Comparison of ENCODE assay signal across 9 cellular contexts in genomic region chr9:2013688-2014087, GRCh38. TPM values are rescaled to one million over a fixed set of nuclear protein-coding genes. Genes with fewer than 3 reads are reported as not detected.
A peak's percentile ranks its signal among the peaks of the same experiment; 100 is the strongest.
DNase-seq lines count a peak whose midpoint lies in the region; ATAC-seq, FAIRE-seq and TF ChIP-seq lines count a peak whose summit lies in the region.
"Had no signal": no experiment of that assay in that cellular context is flagged by ENCODE, and none has a peak within 500 bp of the region (broad histone marks: within the 10 kb centered on the region; RNA-seq: fewer than 3 reads in every experiment).

No MANE protein-coding gene starts in this region.

- H2AFZ ChIP-seq in endothelial cell of umbilical vein (ENCODE audit: low read depth, low read length): no peak overlapping the region

- H3K4me2 ChIP-seq in endothelial cell of umbilical vein (ENCODE audit: insufficient read depth, low read length): peak overlapping the region; percentile 93

- H3K4me3 ChIP-seq in endothelial cell of umbilical vein (replicated peaks in 1 of 3; ENCODE audit: insufficient read depth in 1 of 3, low read depth in 1 of 3, low read length in 3 of 3) (peak overlapping the region in 1 of 3 experiments; percentile 86), psoas muscle (peak overlapping the region; percentile 95), small intestine (ENCODE audit: low read depth in 1 of 2, low read length in 2 of 2) (no peak overlapping the region)

- CTCF ChIA-PET in RWPE1 (lab: Yijun Ruan, JAX): no interaction called here
- CTCF ChIA-PET in endothelial cell of umbilical vein (lab: Charles Lee): no interaction called here

- no TSS peak for BruUV-seq in endothelial cell of umbilical vein (replicated peaks; lab: Mats Ljungman, UMichigan)

- no peaks in the 10 kb centered on the region for H3K9me1 ChIP-seq in endothelial cell of umbilical vein (replicated peaks; ENCODE audit: control insufficient read depth, extremely low read depth, insufficient read depth, low read length)

- peaks cover 15% of the 10 kb centered on the region for H3K4me1 ChIP-seq in endothelial cell of umbilical vein (ENCODE audit: control insufficient read depth, extremely low read depth, insufficient read depth, low read length)
- peaks cover 15% of the 10 kb centered on the region for H3K4me1 ChIP-seq in psoas muscle
- peaks cover 0 to 2% of the 10 kb centered on the region in 2 donors for H3K4me1 ChIP-seq in small intestine (ENCODE audit: control insufficient read depth in 2 of 2, insufficient read depth in 1 of 2, low read depth in 1 of 2, low read length in 1 of 2)

- H3K27ac ChIP-seq in RWPE1 (no peak overlapping the region), endothelial cell of umbilical vein (ENCODE audit: insufficient read depth, low read depth, low read length) (no peak overlapping the region), psoas muscle (peak overlapping the region; percentile 99), small intestine (ENCODE audit: low read depth in 1 of 2, low read length in 1 of 2) (no peak overlapping the region), caudate nucleus (ENCODE audit: low read depth, low read length) (no peak overlapping the region)

- ATAC-seq in psoas muscle: peak in 2 of 4 donors; percentile 12 to 32

- H3K79me2 ChIP-seq in endothelial cell of umbilical vein (ENCODE audit: control insufficient read depth, insufficient read depth, low read length): peaks cover 9% of the 10 kb centered on the region

- peak overlapping the region; percentile 75 for H3K9ac ChIP-seq in endothelial cell of umbilical vein (replicated peaks; ENCODE audit: extremely low read depth, insufficient read depth, low read length)

- 43 to 61% (median 53%) methylated on average over 2 of the region's 2 CpGs for WGBS in psoas muscle, 3 donors
- 77 to 83% (median 78%) methylated on average over 2 of the region's 2 CpGs for WGBS in small intestine, 3 donors

- peak; percentile 56 for DNase-seq in GM03348 (ENCODE audit: low spot score)
- DNase-seq in RWPE1 (ENCODE audit: low spot score): peak; percentile 5
- no peak for DNase-seq in endothelial cell of umbilical vein (ENCODE audit: low read depth, low spot score)
- DNase-seq in psoas muscle: no peak
- DNase-seq in small intestine: no peak
- DNase-seq in stimulated activated CD4-positive, alpha-beta T cell treated with anti-CD3 and anti-CD28 coated beads, Interleukin-1b, Interleukin-23, amount 100 ng/mL, for 48 hours: no peak
- DNase-seq in GM20000 (ENCODE audit: low spot score): no peak
- DNase-seq in caudate nucleus (lab: John Stamatoyannopoulos, UW): no peak
- DNase-seq: NCI-H1092 treated with DMSO at 0.1 percent for 48 hours had no signal

- no peaks in the 10 kb centered on the region for H3K9me3 ChIP-seq in endothelial cell of umbilical vein (replicated peaks; ENCODE audit: control insufficient read depth, insufficient read depth, low read length)
- H3K9me3 ChIP-seq in psoas muscle: no peaks in the 10 kb centered on the region
- no peaks in the 10 kb centered on the region for H3K9me3 ChIP-seq in small intestine (ENCODE audit: control insufficient read depth, low read depth)

- H4K20me1 ChIP-seq in endothelial cell of umbilical vein (replicated peaks; ENCODE audit: control insufficient read depth, extremely low read depth, insufficient read depth, low read length): no peaks in the 10 kb centered on the region

- FAIRE-seq in endothelial cell of umbilical vein (lab: Jason Lieb, UNC) (no peak), small intestine (lab: Jason Lieb, UNC) (no peak)

- POLR2A ChIA-PET in RWPE1 (lab: Yijun Ruan, JAX; ENCODE audit: low non-redundant PET): no interaction called here
- POLR2A ChIA-PET in endothelial cell of umbilical vein (lab: Charles Lee): no interaction called here

- no peak for TF ChIP-seq CTCF in RWPE1 (conservative IDR thresholded peaks at IDR 0.05; ENCODE audit: low read depth)
- no peak for TF ChIP-seq CTCF in endothelial cell of umbilical vein (IDR thresholded peaks at IDR 0.05; ENCODE audit: extremely low read depth in 1 of 2, insufficient read depth in 1 of 2, low read depth in 1 of 2, low read length in 2 of 2)
- no peak for TF ChIP-seq CTCF in psoas muscle (IDR thresholded peaks at IDR 0.05)
- TF ChIP-seq CTCF in GM20000 (IDR thresholded peaks at IDR 0.05; ENCODE audit: extremely low read depth, missing control alignments): no peak

- intact Hi-C loops in endothelial cell of umbilical vein (cut with micrococcal nuclease) (no loop called here), psoas muscle (cut with DNase I) (loop anchor here in 1 of 2 donors (10.0 kb wide), 3 partner anchors 71 to 969 kb away; partner anchors contain the start of gene PUM3)

- H3K36me3 ChIP-seq in endothelial cell of umbilical vein (ENCODE audit: control insufficient read depth in 2 of 2, extremely low read depth in 1 of 2, insufficient read depth in 2 of 2, low read length in 2 of 2): no peaks in the 10 kb centered on the region
- H3K36me3 ChIP-seq in psoas muscle (ENCODE audit: insufficient read depth in 1 of 2, low read depth in 1 of 2): no peaks in the 10 kb centered on the region
- H3K36me3 ChIP-seq in small intestine (ENCODE audit: control insufficient read depth in 2 of 2, insufficient read depth in 2 of 2, low read length in 2 of 2): no peaks in the 10 kb centered on the region

- H3K27me3 ChIP-seq in endothelial cell of umbilical vein (ENCODE audit: control insufficient read depth in 2 of 2, insufficient read depth in 2 of 2, low read length in 2 of 2) (peaks cover 2 to 6% of the 10 kb centered on the region in 2 experiments), psoas muscle (ENCODE audit: insufficient read depth in 3 of 3, low read length in 2 of 3) (no peaks in the 10 kb centered on the region), small intestine (ENCODE audit: control insufficient read depth in 2 of 2, insufficient read depth in 2 of 2, low read length in 2 of 2) (no peaks in the 10 kb centered on the region)

- dilution Hi-C loops in endothelial cell of umbilical vein (cut with MboI; ENCODE audit: extremely low pct_ligation_motif_present, low sequenced_read_pairs): no loop called here

- no peak for TF ChIP-seq POLR2A in endothelial cell of umbilical vein (IDR thresholded peaks at IDR 0.05; ENCODE audit: low read depth, low read length)

TF ChIP-seq in endothelial cell of umbilical vein, 7 proteins besides CTCF, POLR2A, EP300 and RAD21:
- TF ChIP-seq EZH2 (IDR thresholded peaks at IDR 0.05; ENCODE audit: borderline replicate concordance, low read depth, low read length, severe bottlenecking) (no peak), POLR2AphosphoS5 (IDR thresholded peaks at IDR 0.05; ENCODE audit: insufficient read depth, low read depth, low read length) (no peak), MAX (IDR thresholded peaks at IDR 0.05; ENCODE audit: insufficient read depth, insufficient read length) (no peak), MYC (IDR thresholded peaks at IDR 0.05; ENCODE audit: low read depth, low read length) (no peak), FOS (IDR thresholded peaks at IDR 0.05; ENCODE audit: borderline replicate concordance, insufficient read depth, low read length) (no peak), JUN (IDR thresholded peaks at IDR 0.05; ENCODE audit: borderline replicate concordance, insufficient read depth, insufficient read length, low read depth) (no peak), GATA2 (IDR thresholded peaks at IDR 0.05; ENCODE audit: insufficient read depth, insufficient read length, low read depth, low read length) (no peak)
TF ChIP-seq in endothelial cell of umbilical vein: peak in this region for 0.

RNA-seq across cellular contexts. Expression of gene SMARCA2, which starts 1.5 kb away (rescaled TPM):
- 79.9 TPM in 2 replicates for total RNA-seq in endothelial cell of umbilical vein
- 45.8 and 54.5 TPM in 2 replicates for polyA plus RNA-seq in endothelial cell of umbilical vein
- 29.7 and 34.8 TPM in 2 replicates for polyA plus RNA-seq in endothelial cell of umbilical vein (2011; cell fraction: cytosol; rRNA removed)
- polyA plus RNA-seq in endothelial cell of umbilical vein (2011; cell fraction: nucleus; rRNA removed): 54.4 and 61.9 TPM in 2 replicates
- polyA plus RNA-seq in endothelial cell of umbilical vein (2012): 42.9 and 46.1 TPM in 2 replicates
- 134 and 153 TPM in 2 replicates for polyA minus RNA-seq in endothelial cell of umbilical vein
- polyA minus RNA-seq in endothelial cell of umbilical vein (2011; cell fraction: cytosol; rRNA and poly(A)+ RNA removed): 33.7 TPM
- polyA minus RNA-seq in endothelial cell of umbilical vein (2011; cell fraction: nucleus; rRNA and poly(A)+ RNA removed): 158 and 170 TPM in 2 replicates
- 10 to 100 TPM; 62.2 to 97.2 (median 80.6) TPM for total RNA-seq in psoas muscle
- 10 to 100 TPM; 13.8 to 73.3 (median 26.5) TPM for polyA plus RNA-seq in psoas muscle
- 10 to 100 TPM; 28.2 to 36.3 (median 28.6) TPM for polyA plus RNA-seq in small intestine

Comparison
In these comparisons a context has a peak if more than half of its experiments do, and no peak if none do; other contexts are left out.
1. DNase-seq: peak in GM03348 (single experiment) and RWPE1 (single experiment); none in endothelial cell of umbilical vein (single experiment), psoas muscle (0 of 2), small intestine (single experiment), stimulated activated CD4-positive, alpha-beta T cell treated with anti-CD3 and anti-CD28 coated beads, Interleukin-1b, Interleukin-23, amount 100 ng/mL, for 48 hours (single experiment), GM20000 (single experiment) and caudate nucleus (0 of 61).